ENCODE assay signal across 8 cellular contexts in the genomic region with DNA sequence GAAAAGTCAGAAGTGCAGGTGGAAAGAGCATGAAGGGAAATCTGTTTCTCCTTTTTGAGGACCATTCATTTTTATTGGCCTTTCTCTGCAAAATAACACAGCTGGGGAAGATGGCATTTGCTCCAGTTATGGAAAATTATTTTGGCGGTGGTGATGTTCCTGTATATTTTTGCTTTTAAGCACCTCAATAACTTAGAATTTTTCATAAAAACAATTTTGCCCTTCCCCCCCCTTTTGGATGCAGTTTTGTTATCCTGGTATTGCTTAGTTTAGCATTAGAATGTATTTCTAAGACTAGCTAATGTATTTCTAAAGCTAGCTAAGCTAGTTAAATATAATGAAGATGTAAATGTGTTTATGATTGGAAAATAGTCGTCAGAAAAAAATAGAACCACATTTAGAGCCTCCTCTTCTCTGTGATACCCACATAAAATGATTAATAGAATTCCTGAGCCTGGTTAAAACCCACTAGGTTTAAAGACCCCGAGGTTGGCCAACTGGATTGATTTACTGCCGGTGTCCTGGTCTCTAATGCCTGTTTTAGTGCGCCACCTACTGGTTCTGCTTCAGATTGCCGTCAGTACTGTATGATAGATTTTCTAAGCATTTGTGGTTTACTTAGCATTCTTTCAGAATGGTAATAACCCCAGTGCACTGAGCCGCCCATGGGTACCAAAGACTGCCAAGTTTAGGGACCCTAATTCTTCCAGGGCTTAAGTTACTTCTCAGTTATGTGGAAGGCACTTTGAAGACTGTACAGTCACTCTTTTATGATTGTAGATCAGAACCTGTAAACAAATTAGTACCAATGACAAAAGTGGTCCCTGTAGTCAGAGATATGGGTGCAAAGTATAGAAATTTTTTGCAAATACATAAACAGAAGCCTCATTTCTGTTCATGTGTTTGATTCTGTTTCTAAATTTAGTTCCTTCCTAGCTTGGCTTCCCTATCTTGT. TPM values are rescaled to one million over a fixed set of nuclear protein-coding genes. Genes with fewer than 3 reads are reported as not detected.
DNase-seq lines count a peak whose midpoint lies in the region; ATAC-seq and TF ChIP-seq lines count a peak whose summit lies in the region.

No MANE protein-coding gene starts in this region.

- no peaks in the 10 kb centered on the region for H3K9me3 Mint-ChIP-seq in activated T-helper 17 cell treated with anti-CD3 and anti-CD28 coated beads, Interleukin-2, amount 50 U/mL, for 72 hours
- no peaks in the 10 kb centered on the region for H3K9me3 Mint-ChIP-seq in neural crest cell
- no peaks in the 10 kb centered on the region for H3K9me3 Mint-ChIP-seq in stimulated activated naive CD8-positive, alpha-beta T cell treated with anti-CD3 and anti-CD28 coated beads, Interleukin-15, amount 100 ng/mL, for 72 hours

- no peak overlapping the region for H3K4me2 ChIP-seq in Loucy (ENCODE audit: low read depth, low read length, poor library complexity, severe bottlenecking)

- peak overlapping the region; percentile 52 for H3K27ac Mint-ChIP-seq in activated T-helper 17 cell treated with anti-CD3 and anti-CD28 coated beads, Interleukin-2, amount 50 U/mL, for 72 hours
- no peak overlapping the region for H3K27ac Mint-ChIP-seq in neural crest cell (ENCODE audit: unreplicated experiment)
- peak overlapping the region in 1 of 2 donors; percentile 84 for H3K27ac Mint-ChIP-seq in stimulated activated naive CD8-positive, alpha-beta T cell treated with anti-CD3 and anti-CD28 coated beads, Interleukin-15, amount 100 ng/mL, for 72 hours

- H3K4me3 ChIP-seq in Loucy (ENCODE audit: low read length, poor library complexity, severe bottlenecking) (no peak overlapping the region), fibroblast of pulmonary artery (replicated peaks; ENCODE audit: low read depth, low read length) (no peak overlapping the region)

- DNase-seq in AML-193 (lab: John Stamatoyannopoulos, UW) (peak; percentile 60 to 62), RPMI8226 (peak; percentile 80), fibroblast of pulmonary artery (ENCODE audit: low read depth) (peak; percentile 90), neural crest cell (ENCODE audit: low read depth, low spot score) (peak; percentile 89)
- DNase-seq in stimulated activated naive CD8-positive, alpha-beta T cell treated with anti-CD3 and anti-CD28 coated beads, Interleukin-15, amount 100 ng/mL, for 72 hours, result peak; percentile 78 to 80

- H3F3A ChIP-seq in Loucy (ENCODE audit: low read depth), result no peaks in the 10 kb centered on the region

- H4K20me1 ChIP-seq in Loucy (ENCODE audit: insufficient read depth, low read length, poor library complexity, severe bottlenecking), result no peaks in the 10 kb centered on the region

- peaks cover 5% of the 10 kb centered on the region for H3K4me1 ChIP-seq in Loucy (ENCODE audit: insufficient read depth, low read length, poor library complexity, severe bottlenecking)

- peak overlapping the region; percentile 54; the same call in 1 of the 2 replicates for H2AFZ ChIP-seq in Loucy (ENCODE audit: low read length)

- peak overlapping the region; percentile 76 for H3K4me3 Mint-ChIP-seq in activated T-helper 17 cell treated with anti-CD3 and anti-CD28 coated beads, Interleukin-2, amount 50 U/mL, for 72 hours
- H3K4me3 Mint-ChIP-seq in neural crest cell, result peak overlapping the region; percentile 69
- H3K4me3 Mint-ChIP-seq in stimulated activated naive CD8-positive, alpha-beta T cell treated with anti-CD3 and anti-CD28 coated beads, Interleukin-15, amount 100 ng/mL, for 72 hours, result peak overlapping the region; percentile 61 to 85

- H3K27me3 ChIP-seq in Loucy (ENCODE audit: insufficient read depth, low read length, poor library complexity, severe bottlenecking), result no peaks in the 10 kb centered on the region

- H3K9me2 ChIP-seq in Loucy (replicated peaks; ENCODE audit: low read depth, low read length), result no peaks in the 10 kb centered on the region

- H3K4me1 Mint-ChIP-seq in activated T-helper 17 cell treated with anti-CD3 and anti-CD28 coated beads, Interleukin-2, amount 50 U/mL, for 72 hours, result peaks cover 57% of the 10 kb centered on the region
- peaks cover 75% of the 10 kb centered on the region for H3K4me1 Mint-ChIP-seq in neural crest cell
- peaks cover 74% of the 10 kb centered on the region for H3K4me1 Mint-ChIP-seq in stimulated activated naive CD8-positive, alpha-beta T cell treated with anti-CD3 and anti-CD28 coated beads, Interleukin-15, amount 100 ng/mL, for 72 hours

- H3K27me3 Mint-ChIP-seq in activated T-helper 17 cell treated with anti-CD3 and anti-CD28 coated beads, Interleukin-2, amount 50 U/mL, for 72 hours, result no peaks in the 10 kb centered on the region
- no peaks in the 10 kb centered on the region for H3K27me3 Mint-ChIP-seq in neural crest cell (ENCODE audit: low read depth)
- no peaks in the 10 kb centered on the region for H3K27me3 Mint-ChIP-seq in stimulated activated naive CD8-positive, alpha-beta T cell treated with anti-CD3 and anti-CD28 coated beads, Interleukin-15, amount 100 ng/mL, for 72 hours

- H3K9ac ChIP-seq in Loucy (ENCODE audit: low read depth, low read length, poor library complexity, severe bottlenecking), result no peak overlapping the region

- no peaks in the 10 kb centered on the region for H3K9me3 ChIP-seq in Loucy (ENCODE audit: insufficient read depth, low read depth, low read length)

- ATAC-seq in GM19468 (IDR thresholded peaks at IDR 0.05; ENCODE audit: extremely low read depth, unreplicated experiment), result peak; percentile 33
- peak; percentile 72 for ATAC-seq in activated T-helper 17 cell treated with anti-CD3 and anti-CD28 coated beads, Interleukin-2, amount 50 U/mL, for 72 hours (replicated peaks)
- peak; percentile 51 for ATAC-seq in stimulated activated naive CD8-positive, alpha-beta T cell treated with anti-CD3 and anti-CD28 coated beads, Interleukin-15, amount 100 ng/mL, for 72 hours

- TF ChIP-seq CTCF in Loucy (conservative IDR thresholded peaks at IDR 0.05; ENCODE audit: low read length), result peak; percentile 98
- peak; percentile 89 for TF ChIP-seq CTCF in fibroblast of pulmonary artery (IDR thresholded peaks at IDR 0.05; ENCODE audit: low read length, missing control alignments)
- TF ChIP-seq CTCF in neural crest cell (conservative IDR thresholded peaks at IDR 0.05), result peak; percentile 98

- no peaks in the 10 kb centered on the region for H3K36me3 ChIP-seq in Loucy (ENCODE audit: insufficient read depth, low read length)

- peaks cover 19% of the 10 kb centered on the region for H3K36me3 Mint-ChIP-seq in activated T-helper 17 cell treated with anti-CD3 and anti-CD28 coated beads, Interleukin-2, amount 50 U/mL, for 72 hours (ENCODE audit: low read depth)
- H3K36me3 Mint-ChIP-seq in neural crest cell (ENCODE audit: low read depth), result peaks cover 6% of the 10 kb centered on the region

- H3K79me2 ChIP-seq in Loucy (ENCODE audit: insufficient read depth, low read length), result no peaks in the 10 kb centered on the region

RNA-seq across cellular contexts. Expression of gene KLF3, which starts 11.4 kb away (rescaled TPM):
- total RNA-seq in activated T-helper 17 cell treated with anti-CD3 and anti-CD28 coated beads, Interleukin-2, amount 50 U/mL, for 72 hours, result 1 to 10 TPM; 4.3 to 5.5 TPM
- total RNA-seq in neural crest cell, result 38.2 and 38.4 TPM in 2 replicates
